1 cellular context compared by ENCODE assay signal in genomic region chr4:146245246-146245645, GRCh38.
TF ChIP-seq lines count a peak whose summit lies in the region.

No MANE protein-coding gene starts in this region.

TF ChIP-seq in IMR-90, 13 proteins besides CTCF, POLR2A, EP300 and RAD21 (continued from another document):
- TF ChIP-seq ELK1 (IDR thresholded peaks at IDR 0.05; ENCODE audit: borderline replicate concordance, low read depth, low read length), result no peak
